Comparison of ENCODE assay signal across 13 cellular contexts in the genomic region with DNA sequence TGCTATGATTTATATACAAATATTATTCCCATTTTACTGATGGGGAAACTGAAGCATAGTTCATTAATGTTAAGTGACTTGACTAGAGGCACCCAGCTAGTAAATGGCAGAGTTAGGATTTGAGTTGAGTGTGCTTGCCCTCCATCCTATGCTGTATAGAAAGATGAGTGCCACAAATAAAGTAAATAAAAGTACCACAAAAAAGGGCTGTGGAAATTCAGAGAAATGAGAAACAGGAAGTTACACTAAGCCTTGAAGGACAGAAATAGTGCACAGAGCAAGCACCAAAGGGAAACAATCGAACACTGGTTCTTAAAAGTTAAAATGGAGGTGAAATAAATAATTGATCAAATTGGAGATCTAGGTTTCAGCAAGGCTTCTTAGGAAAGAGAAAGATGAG. TPM values are rescaled to one million over a fixed set of nuclear protein-coding genes. Genes with fewer than 3 reads are reported as not detected.
DNase-seq lines count a peak whose midpoint lies in the region; ATAC-seq, FAIRE-seq and TF ChIP-seq lines count a peak whose summit lies in the region.
"Had no signal": no experiment of that assay in that cellular context is flagged by ENCODE, and none has a peak within 500 bp of the region (broad histone marks: within the 10 kb centered on the region; RNA-seq: fewer than 3 reads in every experiment).

No MANE protein-coding gene starts in this region.

- H3K27ac ChIP-seq in small intestine (ENCODE audit: low read depth in 1 of 2, low read length in 1 of 2) (no peak overlapping the region), foreskin keratinocyte (no peak overlapping the region), heart left ventricle (peak overlapping the region in 1 of 12 donors; percentile 50)

- peaks cover 2% of the 10 kb centered on the region for H3K36me3 Mint-ChIP-seq in activated CD4-positive, alpha-beta memory T cell treated with anti-CD3 and anti-CD28 coated beads for 36 hours

- TF ChIP-seq POLR2A in heart left ventricle (IDR thresholded peaks at IDR 0.05): no peak

- no peak overlapping the region for H3K4me3 ChIP-seq in small intestine (ENCODE audit: low read depth in 1 of 2, low read length in 2 of 2)
- H3K4me3 ChIP-seq in heart left ventricle: no peak overlapping the region

- H3K9me3 Mint-ChIP-seq in activated CD4-positive, alpha-beta memory T cell treated with anti-CD3 and anti-CD28 coated beads for 36 hours: no peaks in the 10 kb centered on the region

- H3K4me1 Mint-ChIP-seq in activated CD4-positive, alpha-beta memory T cell treated with anti-CD3 and anti-CD28 coated beads for 36 hours (ENCODE audit: low read depth): peaks cover 39% of the 10 kb centered on the region

- H3K36me3 ChIP-seq in small intestine (ENCODE audit: control insufficient read depth in 2 of 2, insufficient read depth in 2 of 2, low read length in 2 of 2): no peaks in the 10 kb centered on the region
- no peaks in the 10 kb centered on the region for H3K36me3 ChIP-seq in heart left ventricle

- TF ChIP-seq CTCF in foreskin keratinocyte (conservative IDR thresholded peaks at IDR 0.05): no peak
- TF ChIP-seq CTCF in heart left ventricle (IDR thresholded peaks at IDR 0.05): no peak

- POLR2A ChIA-PET in activated CD4-positive, alpha-beta memory T cell treated with anti-CD3 and anti-CD28 coated beads for 36 hours (lab: Charles Lee): interaction anchor here (2.6 kb wide), 1 partner anchor 9 kb away, joined by 14 read pairs; the partner anchor contains the start of gene ABCD2

- no peaks in the 10 kb centered on the region for H3K27me3 Mint-ChIP-seq in activated CD4-positive, alpha-beta memory T cell treated with anti-CD3 and anti-CD28 coated beads for 36 hours

- no peaks in the 10 kb centered on the region for H3K27me3 ChIP-seq in small intestine (ENCODE audit: control insufficient read depth in 2 of 2, insufficient read depth in 2 of 2, low read length in 2 of 2)
- H3K27me3 ChIP-seq in foreskin keratinocyte: no peaks in the 10 kb centered on the region
- no peaks in the 10 kb centered on the region for H3K27me3 ChIP-seq in heart left ventricle

- H3K27ac Mint-ChIP-seq in activated CD4-positive, alpha-beta memory T cell treated with anti-CD3 and anti-CD28 coated beads for 36 hours: peak overlapping the region; percentile 84

- no peak for FAIRE-seq in small intestine (lab: Jason Lieb, UNC)
- FAIRE-seq: islet of Langerhans had no signal

- peak overlapping the region; percentile 61 for H3K4me3 Mint-ChIP-seq in activated CD4-positive, alpha-beta memory T cell treated with anti-CD3 and anti-CD28 coated beads for 36 hours

- H3K9me3 ChIP-seq in small intestine (ENCODE audit: control insufficient read depth, low read depth) (no peaks in the 10 kb centered on the region), heart left ventricle (no peaks in the 10 kb centered on the region)

- WGBS in small intestine, 3 donors: 47 to 69% (median 47%) methylated on average over 1 of the region's 1 CpG
- WGBS in heart left ventricle, 4 donors: 53 to 67% (median 58%) methylated on average over 1 of the region's 1 CpG

- intact Hi-C loops in activated CD4-positive, alpha-beta memory T cell treated with anti-CD3 and anti-CD28 coated beads for 36 hours (cut with micrococcal nuclease): loop anchor here (1.0 to 10.0 kb wide), 2 partner anchors 9 to 724 kb away; partner anchors contain the start of gene CPNE8
- intact Hi-C loops in heart left ventricle (cut with DNase I): loop anchor here in 1 of 10 donors (10.0 kb wide), 1 partner anchor 596 kb away; the partner anchor contains the start of gene LRRK2

- CTCF ChIA-PET in activated CD4-positive, alpha-beta memory T cell treated with anti-CD3 and anti-CD28 coated beads for 36 hours (lab: Charles Lee): interaction anchor here (0.9 kb wide), 1 partner anchor 9 kb away, joined by 4 read pairs; the partner anchor contains the start of gene ABCD2

- no peak for DNase-seq in activated CD4-positive, CD25-positive, alpha-beta regulatory T cell treated with anti-CD3 and anti-CD28 coated beads, Interleukin-2, amount 50 U/mL, for 72 hours
- DNase-seq in activated CD4-positive, alpha-beta memory T cell treated with anti-CD3 and anti-CD28 coated beads for 36 hours: no peak
- peak; percentile 35 for DNase-seq in small intestine
- DNase-seq in NCI-H1092 treated with DMSO at 0.1 percent for 48 hours (lab: John Stamatoyannopoulos, UW): no peak
- no peak for DNase-seq in foreskin keratinocyte
- no peak for DNase-seq in heart left ventricle
- DNase-seq: anterior cingulate cortex, retina had no signal

- ATAC-seq in activated CD4-positive, CD25-positive, alpha-beta regulatory T cell treated with anti-CD3 and anti-CD28 coated beads, Interleukin-2, amount 50 U/mL, for 24 hours: peak; percentile 70 to 74
- ATAC-seq in HG03095 (IDR thresholded peaks at IDR 0.05; ENCODE audit: unreplicated experiment) (peak; percentile 48), foreskin keratinocyte (no peak), heart left ventricle (no peak)

- H3K4me1 ChIP-seq in small intestine (ENCODE audit: control insufficient read depth in 2 of 2, insufficient read depth in 1 of 2, low read depth in 1 of 2, low read length in 1 of 2): no peaks in the 10 kb centered on the region
- no peaks in the 10 kb centered on the region for H3K4me1 ChIP-seq in foreskin keratinocyte
- H3K4me1 ChIP-seq in heart left ventricle: peaks cover 0 to 14% (median 0%) of the 10 kb centered on the region in 12 donors

RNA-seq across cellular contexts. Expression of gene ABCD2, which starts 9.2 kb away (rescaled TPM):
- 1 to 10 TPM; 4.8 to 5.0 TPM for total RNA-seq in activated CD4-positive, alpha-beta memory T cell treated with anti-CD3 and anti-CD28 coated beads for 36 hours
- polyA plus RNA-seq in small intestine (under 1 TPM in 2 of 3 donors, not detected in 1; 0.27 to 0.40 TPM), foreskin keratinocyte (0.01 TPM in 1 of 2 replicates, not detected in the other), heart left ventricle (1 to 10 TPM in 1 of 2 donors, under 1 TPM in 1; 0.39 to 1.4 TPM)
- total RNA-seq in foreskin keratinocyte (0.03 and 0.04 TPM in 2 replicates), heart left ventricle (1 to 10 TPM; 3.4 to 8.6 (median 6.7) TPM)
- total RNA-seq: A172, dermis microvascular lymphatic vessel endothelial cell had no signal

Comparison
In these comparisons a context has a peak if more than half of its experiments do, and no peak if none do; other contexts are left out.
1. ATAC-seq: peak in activated CD4-positive, CD25-positive, alpha-beta regulatory T cell treated with anti-CD3 and anti-CD28 coated beads, Interleukin-2, amount 50 U/mL, for 24 hours (2 of 2) and HG03095 (single experiment); none in foreskin keratinocyte (single experiment) and heart left ventricle (0 of 4).